Comparison of ENCODE assay signal across 1 cellular context in genomic region chr1:91591175-91591968, GRCh38.
TF ChIP-seq lines count a peak whose summit lies in the region.

No MANE protein-coding gene starts in this region.

TF ChIP-seq in GM23338, 12 proteins besides CTCF, POLR2A, EP300 and RAD21 (continued from another document):
- no peak for TF ChIP-seq ZNF462 (CRISPR knock-in tag; IDR thresholded peaks at IDR 0.05)
- no peak for TF ChIP-seq ETS1 (IDR thresholded peaks at IDR 0.05)
- no peak for TF ChIP-seq EZH2phosphoT487 (IDR thresholded peaks at IDR 0.05; ENCODE audit: unreplicated experiment)
- TF ChIP-seq JUNB (IDR thresholded peaks at IDR 0.05; ENCODE audit: unreplicated experiment): no peak
- no peak for TF ChIP-seq EZH2 (IDR thresholded peaks at IDR 0.05; ENCODE audit: low read depth, unreplicated experiment)
- no peak for TF ChIP-seq CREB1 (CRISPR knock-in tag; IDR thresholded peaks at IDR 0.05; ENCODE audit: low read depth)
